8 cellular contexts compared by ENCODE assay signal in genomic region chr2:231672617-231673347, GRCh38. TPM values are rescaled to one million over a fixed set of nuclear protein-coding genes. Genes with fewer than 3 reads are reported as not detected.
DNase-seq lines count a peak whose midpoint lies in the region; ATAC-seq and TF ChIP-seq lines count a peak whose summit lies in the region.

No MANE protein-coding gene starts in this region.

- no peaks in the 10 kb centered on the region for H3K9me3 Mint-ChIP-seq in osteocyte (ENCODE audit: unreplicated experiment)

- H3K27ac Mint-ChIP-seq in osteocyte (ENCODE audit: unreplicated experiment): peak overlapping the region; percentile 41

- H3K27me3 ChIP-seq in OCI-LY3 (ENCODE audit: low read depth, low read length): no peaks in the 10 kb centered on the region

- no peaks in the 10 kb centered on the region for H3K36me3 Mint-ChIP-seq in osteocyte (ENCODE audit: unreplicated experiment)

- no peaks in the 10 kb centered on the region for H3K9me3 ChIP-seq in OCI-LY3 (ENCODE audit: insufficient read depth, low read length)

- H3K79me2 ChIP-seq in OCI-LY3 (ENCODE audit: low read length): no peaks in the 10 kb centered on the region

- H3K27ac ChIP-seq in OCI-LY3 (ENCODE audit: low read length): peak overlapping the region; percentile 90

- H3K27me3 Mint-ChIP-seq in osteocyte (ENCODE audit: unreplicated experiment): no peaks in the 10 kb centered on the region

- H3K4me1 ChIP-seq in OCI-LY3 (ENCODE audit: low read length): peaks cover 49% of the 10 kb centered on the region

- TF ChIP-seq CTCF in OCI-LY3 (IDR thresholded peaks at IDR 0.05; ENCODE audit: low read depth, low read length) (peak; percentile 44), epithelial cell of proximal tubule (conservative IDR thresholded peaks at IDR 0.05; ENCODE audit: low read depth, low read length) (peak; percentile 16), osteocyte (IDR thresholded peaks at IDR 0.05) (peak; percentile 26)

- peak overlapping the region; percentile 95 for H3K4me2 ChIP-seq in OCI-LY3 (ENCODE audit: low read length)

- H3K4me3 Mint-ChIP-seq in osteocyte (ENCODE audit: unreplicated experiment): no peak overlapping the region

- peak overlapping the region; percentile 92 for H3K9ac ChIP-seq in OCI-LY3 (ENCODE audit: low read length)

- H2AFZ ChIP-seq in OCI-LY3 (ENCODE audit: low read depth, low read length): peak overlapping the region; percentile 76; the same call in 1 of the 2 replicates

- H3K36me3 ChIP-seq in OCI-LY3 (replicated peaks; ENCODE audit: low read depth, low read length): no peaks in the 10 kb centered on the region

- DNase-seq in EL (peak; percentile 63), epithelial cell of proximal tubule (ENCODE audit: low read depth) (no peak), osteocyte (ENCODE audit: extremely low spot score, unreplicated experiment) (peak; percentile 77), NCI-H345 treated with DMSO at 0.1 percent for 48 hours (lab: John Stamatoyannopoulos, UW; ENCODE audit: unreplicated experiment) (no peak), occipital lobe (lab: John Stamatoyannopoulos, UW) (no peak)

- no peaks in the 10 kb centered on the region for H4K20me1 ChIP-seq in OCI-LY3 (ENCODE audit: insufficient read depth, low read length)

- H3K4me3 ChIP-seq in OCI-LY3 (ENCODE audit: low read length): peak overlapping the region; percentile 75
- no peak overlapping the region for H3K4me3 ChIP-seq in epithelial cell of proximal tubule (ENCODE audit: low read depth, low read length)

- H3K4me1 Mint-ChIP-seq in osteocyte (ENCODE audit: unreplicated experiment): peaks cover 43% of the 10 kb centered on the region

- ATAC-seq in GM19397 (IDR thresholded peaks at IDR 0.05; ENCODE audit: unreplicated experiment) (peak; percentile 53), HG03354 (IDR thresholded peaks at IDR 0.05; ENCODE audit: poor library complexity, severe bottlenecking, unreplicated experiment) (peak; percentile 63)

RNA-seq across cellular contexts. Expression of gene PTMA, which starts 35.5 kb away (rescaled TPM):
- total RNA-seq in epithelial cell of proximal tubule (1,797 and 2,011 TPM in 2 replicates), osteocyte (709 and 776 TPM in 2 replicates), occipital lobe (647 TPM)

Comparison
In these comparisons a context has a peak if more than half of its experiments do, and no peak if none do; other contexts are left out.
1. DNase-seq: peak in EL (single experiment) and osteocyte (single experiment); none in epithelial cell of proximal tubule (single experiment), NCI-H345 treated with DMSO at 0.1 percent for 48 hours (single experiment) and occipital lobe (single experiment).
2. Peak in every context shown above with its lines, with median percentiles within 50 percentile points of each other: CTCF ChIP-seq.